In genomic region chr5:1658665-1659064, GRCh38 we compare ENCODE assay signal across 15 cellular contexts.
DNase-seq lines count a peak whose midpoint lies in the region; ATAC-seq and TF ChIP-seq lines count a peak whose summit lies in the region.
"Had no signal": no experiment of that assay in that cellular context is flagged by ENCODE, and none has a peak within 500 bp of the region (broad histone marks: within the 10 kb centered on the region; RNA-seq: fewer than 3 reads in every experiment).

No MANE protein-coding gene starts in this region.

- no peaks in the 10 kb centered on the region for H3K4me1 ChIP-seq in right atrium auricular region
- no peaks in the 10 kb centered on the region for H3K4me1 ChIP-seq in upper lobe of right lung

- peaks cover 0 to 9% of the 10 kb centered on the region in 2 donors for H3K27me3 ChIP-seq in right atrium auricular region
- H3K27me3 ChIP-seq in upper lobe of right lung: peaks cover 53% of the 10 kb centered on the region

- H3K9me3 ChIP-seq in right atrium auricular region: no peaks in the 10 kb centered on the region
- H3K9me3 ChIP-seq in upper lobe of right lung: no peaks in the 10 kb centered on the region

- peak overlapping the region; percentile 70 for H3K27ac Mint-ChIP-seq in endothelial cell (ENCODE audit: unreplicated experiment)
- H3K27ac Mint-ChIP-seq: IgD-negative memory B cell had no signal

- no peaks in the 10 kb centered on the region for H3K9me3 Mint-ChIP-seq in endothelial cell (ENCODE audit: unreplicated experiment)
- H3K9me3 Mint-ChIP-seq: IgD-negative memory B cell had no signal

- no peak for ATAC-seq in Right ventricle myocardium inferior
- no peak for ATAC-seq in upper lobe of right lung

- intact Hi-C loops in Right ventricle myocardium inferior (cut with DNase I): no loop called here
- intact Hi-C loops in upper lobe of right lung (cut with DNase I): no loop called here

- no peak overlapping the region for H3K4me3 ChIP-seq in right atrium auricular region
- no peak overlapping the region for H3K4me3 ChIP-seq in upper lobe of right lung
- H3K4me3 ChIP-seq: PC-9 had no signal

- peaks cover 6% of the 10 kb centered on the region for H3K36me3 Mint-ChIP-seq in endothelial cell (ENCODE audit: low read depth, unreplicated experiment)
- H3K36me3 Mint-ChIP-seq: IgD-negative memory B cell had no signal

- DNase-seq in NCI-H2081 (lab: John Stamatoyannopoulos, UW): peak; percentile 28 to 50
- no peak for DNase-seq in NCI-H2081 treated with DMSO at 0.1 percent for 48 hours (lab: John Stamatoyannopoulos, UW)
- DNase-seq in right atrium auricular region (ENCODE audit: low spot score): peak; percentile 13
- no peak for DNase-seq in Right ventricle myocardium inferior (ENCODE audit: missing footprints)
- DNase-seq in endothelial cell (ENCODE audit: low spot score): no peak
- DNase-seq in upper lobe of right lung: peak; percentile 55
- no peak for DNase-seq in AG08396 (ENCODE audit: low spot score)
- DNase-seq in NCI-H1694 (lab: John Stamatoyannopoulos, UW): no peak
- DNase-seq: MV-4-11, NCI-H1436 treated with DMSO at 0.1 percent for 48 hours, NCI-H226, NCI-H526 treated with DMSO at 0.1 percent for 48 hours had no signal

- H3K27me3 Mint-ChIP-seq in endothelial cell (ENCODE audit: unreplicated experiment): peaks cover 11% of the 10 kb centered on the region

- H3K4me1 Mint-ChIP-seq in endothelial cell (ENCODE audit: unreplicated experiment): peaks cover 3% of the 10 kb centered on the region

- H3K27ac ChIP-seq in right atrium auricular region (no peak overlapping the region), upper lobe of right lung (no peak overlapping the region)
- H3K27ac ChIP-seq: C4-2B, PC-9 had no signal

- no peak overlapping the region for H3K4me3 Mint-ChIP-seq in endothelial cell (ENCODE audit: unreplicated experiment)

- H3K36me3 ChIP-seq in right atrium auricular region (no peaks in the 10 kb centered on the region), upper lobe of right lung (no peaks in the 10 kb centered on the region)

- TF ChIP-seq CTCF in right atrium auricular region (IDR thresholded peaks at IDR 0.05): no peak
- TF ChIP-seq CTCF in endothelial cell (IDR thresholded peaks at IDR 0.05; ENCODE audit: unreplicated experiment): no peak
- TF ChIP-seq CTCF in upper lobe of right lung (IDR thresholded peaks at IDR 0.05): no peak

Comparison
In these comparisons a context has a peak if more than half of its experiments do, and no peak if none do; other contexts are left out.
1. DNase-seq: peak in NCI-H2081 (2 of 2), right atrium auricular region (single experiment) and upper lobe of right lung (single experiment); none in NCI-H2081 treated with DMSO at 0.1 percent for 48 hours (single experiment), Right ventricle myocardium inferior (single experiment), endothelial cell (single experiment), AG08396 (single experiment) and NCI-H1694 (single experiment).